22 cellular contexts compared by ENCODE assay signal in genomic region chr5:139588962-139589361, GRCh38. TPM values are rescaled to one million over a fixed set of nuclear protein-coding genes. Genes with fewer than 3 reads are reported as not detected.
DNase-seq lines count a peak whose midpoint lies in the region; ATAC-seq and TF ChIP-seq lines count a peak whose summit lies in the region.
"Had no signal": no experiment of that assay in that cellular context is flagged by ENCODE, and none has a peak within 500 bp of the region (broad histone marks: within the 10 kb centered on the region; RNA-seq: fewer than 3 reads in every experiment).

No MANE protein-coding gene starts in this region.

- intact Hi-C loops in activated CD4-positive, alpha-beta T cell treated with anti-CD3 and anti-CD28 coated beads, Interleukin-2, amount 10 ng/mL, durations not matched to agents 24 days and 14 days (cut with micrococcal nuclease): no loop called here

- no peak overlapping the region for H3K4me3 ChIP-seq in endodermal cell (ENCODE audit: low read length)
- H3K4me3 ChIP-seq: adrenal gland, mucosa of descending colon had no signal

- H3K36me3 Mint-ChIP-seq in activated CD4-positive, alpha-beta T cell treated with anti-CD3 and anti-CD28 coated beads, Interleukin-2, amount 10 ng/mL, durations not matched to agents 24 days and 14 days (ENCODE audit: low read depth): peaks cover 34% of the 10 kb centered on the region
- H3K36me3 Mint-ChIP-seq in IgD-negative memory B cell (no peaks in the 10 kb centered on the region), endodermal cell (ENCODE audit: low read depth) (peaks cover 43% of the 10 kb centered on the region), progenitor cell of endocrine pancreas (ENCODE audit: insufficient read depth) (peaks cover 9% of the 10 kb centered on the region)

- no peaks in the 10 kb centered on the region for H3K9me3 ChIP-seq in endodermal cell (ENCODE audit: control insufficient read depth, low read length)
- H3K9me3 ChIP-seq: adrenal gland, mucosa of descending colon, SK-N-SH had no signal

- no peak overlapping the region for H3K4me3 Mint-ChIP-seq in activated CD4-positive, alpha-beta T cell treated with anti-CD3 and anti-CD28 coated beads, Interleukin-2, amount 10 ng/mL, durations not matched to agents 24 days and 14 days
- H3K4me3 Mint-ChIP-seq in IgD-negative memory B cell: no peak overlapping the region
- H3K4me3 Mint-ChIP-seq in endodermal cell: no peak overlapping the region
- H3K4me3 Mint-ChIP-seq in progenitor cell of endocrine pancreas (ENCODE audit: low read depth): no peak overlapping the region
- H3K4me3 Mint-ChIP-seq: activated CD4-positive, alpha-beta T cell treated with anti-CD3 and anti-CD28 coated beads for 36 hours had no signal

- no peaks in the 10 kb centered on the region for H3K4me1 ChIP-seq in endodermal cell (ENCODE audit: control insufficient read depth, insufficient read depth, low read length)

- H3K27ac ChIP-seq in endodermal cell (ENCODE audit: low read depth, low read length): no peak overlapping the region

- H3K9me3 Mint-ChIP-seq in activated CD4-positive, alpha-beta T cell treated with anti-CD3 and anti-CD28 coated beads, Interleukin-2, amount 10 ng/mL, durations not matched to agents 24 days and 14 days: no peaks in the 10 kb centered on the region
- H3K9me3 Mint-ChIP-seq in IgD-negative memory B cell: peaks cover 0 to 2% (median 0%) of the 10 kb centered on the region in 3 donors
- H3K9me3 Mint-ChIP-seq in endodermal cell: no peaks in the 10 kb centered on the region
- H3K9me3 Mint-ChIP-seq in progenitor cell of endocrine pancreas (ENCODE audit: low read depth): no peaks in the 10 kb centered on the region

- H3K27ac Mint-ChIP-seq in activated CD4-positive, alpha-beta T cell treated with anti-CD3 and anti-CD28 coated beads, Interleukin-2, amount 10 ng/mL, durations not matched to agents 24 days and 14 days: peak overlapping the region; percentile 65
- H3K27ac Mint-ChIP-seq in IgD-negative memory B cell (peak overlapping the region; percentile 74 to 94 (median 86)), endodermal cell (peak overlapping the region; percentile 26), progenitor cell of endocrine pancreas (peak overlapping the region; percentile 78)
- H3K27ac Mint-ChIP-seq: activated CD4-positive, alpha-beta T cell treated with anti-CD3 and anti-CD28 coated beads for 36 hours had no signal

- 96% methylated on average over 6 of the region's 6 CpGs for WGBS in endodermal cell (ENCODE audit: insufficient coverage in 1 of 2, insufficient read length in 1 of 2), 2 experiments

- no peaks in the 10 kb centered on the region for H3K27me3 Mint-ChIP-seq in activated CD4-positive, alpha-beta T cell treated with anti-CD3 and anti-CD28 coated beads, Interleukin-2, amount 10 ng/mL, durations not matched to agents 24 days and 14 days
- H3K27me3 Mint-ChIP-seq in IgD-negative memory B cell (no peaks in the 10 kb centered on the region), endodermal cell (ENCODE audit: insufficient read depth) (no peaks in the 10 kb centered on the region), progenitor cell of endocrine pancreas (no peaks in the 10 kb centered on the region)
- H3K27me3 Mint-ChIP-seq: activated CD4-positive, alpha-beta T cell treated with anti-CD3 and anti-CD28 coated beads for 36 hours had no signal

- peaks cover 28% of the 10 kb centered on the region for H3K4me1 Mint-ChIP-seq in activated CD4-positive, alpha-beta T cell treated with anti-CD3 and anti-CD28 coated beads, Interleukin-2, amount 10 ng/mL, durations not matched to agents 24 days and 14 days
- peaks cover 47 to 58% (median 50%) of the 10 kb centered on the region in 3 donors for H3K4me1 Mint-ChIP-seq in IgD-negative memory B cell
- H3K4me1 Mint-ChIP-seq in endodermal cell: peaks cover 7% of the 10 kb centered on the region
- H3K4me1 Mint-ChIP-seq in progenitor cell of endocrine pancreas (ENCODE audit: low read depth): peaks cover 2% of the 10 kb centered on the region

- H3K36me3 ChIP-seq in endodermal cell (ENCODE audit: control insufficient read depth, insufficient read depth, low read length): peaks cover 26% of the 10 kb centered on the region
- H3K36me3 ChIP-seq: adrenal gland had no signal

- DNase-seq in activated CD4-positive, alpha-beta T cell treated with anti-CD3 and anti-CD28 coated beads, Interleukin-2, amount 10 ng/mL, durations not matched to agents 24 days and 14 days: no peak
- DNase-seq in activated CD4-positive, alpha-beta T cell treated with anti-CD3 and anti-CD28 coated beads, Interleukin-2, amount 50 U/mL, for 48 hours: no peak
- DNase-seq in endodermal cell (no peak), progenitor cell of endocrine pancreas (ENCODE audit: low spot score, unreplicated experiment) (no peak)
- no peak for DNase-seq in activated effector memory CD4-positive, alpha-beta T cell treated with Interleukin-2 at 50 U/mL for 16 hours
- DNase-seq: 8988T; activated CD4-positive, alpha-beta T cell treated with anti-CD3 and anti-CD28 coated beads for 36 hours; C1 segment of cervical spinal cord; caudate nucleus; DMS79; mucosa of descending colon; NCI-H187; NCI-H226; NK-92 treated with Interleukin-12 subunit alpha and Interleukin-12 subunit beta, amount 100 ng/mL, for 24 hours; SK-N-SH; stimulated activated CD4-positive, alpha-beta T cell treated with anti-CD3 and anti-CD28 coated beads, Interleukin-2, amount 100 ng/mL, for 24 hours; T1000 had no signal

- no peak overlapping the region for H3K9ac ChIP-seq in endodermal cell (ENCODE audit: extremely low read depth, low read length, poor library complexity, severe bottlenecking)
- H3K9ac ChIP-seq: SK-N-SH had no signal

- ATAC-seq in GM18519 (IDR thresholded peaks at IDR 0.05; ENCODE audit: low FRiP score, unreplicated experiment) (no peak), HG02840 (IDR thresholded peaks at IDR 0.05; ENCODE audit: low FRiP score, unreplicated experiment) (no peak)
- ATAC-seq: activated CD4-positive, alpha-beta T cell treated with anti-CD3 and anti-CD28 coated beads for 36 hours; esophagus mucosa; mucosa of descending colon had no signal

- TF ChIP-seq CTCF in endodermal cell (conservative IDR thresholded peaks at IDR 0.05): no peak
- no peak for TF ChIP-seq CTCF in progenitor cell of endocrine pancreas (IDR thresholded peaks at IDR 0.05; ENCODE audit: unreplicated experiment)

- no peaks in the 10 kb centered on the region for H3K27me3 ChIP-seq in endodermal cell (ENCODE audit: control insufficient read depth, insufficient read depth, low read length, poor library complexity, severe bottlenecking)
- H3K27me3 ChIP-seq: adrenal gland had no signal

RNA-seq across cellular contexts. Expression of gene UBE2D2, which starts 27.8 kb away (rescaled TPM):
- 272 and 275 TPM in 2 replicates for total RNA-seq in activated CD4-positive, alpha-beta T cell treated with anti-CD3 and anti-CD28 coated beads, Interleukin-2, amount 10 ng/mL, durations not matched to agents 24 days and 14 days
- polyA plus RNA-seq in IgD-negative memory B cell: 313 TPM
- total RNA-seq in endodermal cell (100 to 1,000 TPM; 172 to 202 TPM), progenitor cell of endocrine pancreas (147 and 155 TPM in 2 replicates)
- 211 TPM for polyA plus RNA-seq in endodermal cell (2013, experiment 1 of 2)
- 191 TPM for polyA plus RNA-seq in endodermal cell (2013, experiment 2 of 2)

RNA-seq across cellular contexts. Expression of gene CXXC5, which starts 59.2 kb away (rescaled TPM):
- total RNA-seq in activated CD4-positive, alpha-beta T cell treated with anti-CD3 and anti-CD28 coated beads, Interleukin-2, amount 10 ng/mL, durations not matched to agents 24 days and 14 days: 1.2 and 1.9 TPM in 2 replicates
- polyA plus RNA-seq in IgD-negative memory B cell: 447 TPM
- total RNA-seq in endodermal cell: 10 to 100 TPM; 50.5 to 67.9 TPM
- 107 TPM for polyA plus RNA-seq in endodermal cell (2013, experiment 1 of 2)
- polyA plus RNA-seq in endodermal cell (2013, experiment 2 of 2): 113 TPM
- 79.1 and 88.2 TPM in 2 replicates for total RNA-seq in progenitor cell of endocrine pancreas

Comparison
In these comparisons a context has a peak if more than half of its experiments do, and no peak if none do; other contexts are left out.
1. H3K27ac Mint-ChIP-seq: peak in every context shown above with its lines; median percentile 86 in IgD-negative memory B cell; 78 in progenitor cell of endocrine pancreas; 65 in activated CD4-positive, alpha-beta T cell treated with anti-CD3 and anti-CD28 coated beads, Interleukin-2, amount 10 ng/mL, durations not matched to agents 24 days and 14 days; 26 in endodermal cell.
2. RNA of gene CXXC5, which starts 59.2 kb away (total RNA-seq): 79.1 to 88.2 TPM in progenitor cell of endocrine pancreas and 50.5 to 67.9 TPM in endodermal cell; 1.2 to 1.9 TPM in activated CD4-positive, alpha-beta T cell treated with anti-CD3 and anti-CD28 coated beads, Interleukin-2, amount 10 ng/mL, durations not matched to agents 24 days and 14 days; every median in the first group is over 10 times any median in the second.